Comparison of ENCODE assay signal across 15 cellular contexts in genomic region chr6:34585512-34586045, GRCh38. TPM values are rescaled to one million over a fixed set of nuclear protein-coding genes. Genes with fewer than 3 reads are reported as not detected.
A peak's percentile ranks its signal among the peaks of the same experiment; 100 is the strongest.
DNase-seq lines count a peak whose midpoint lies in the region; TF ChIP-seq lines count a peak whose summit lies in the region.
"Had no signal": no experiment of that assay in that cellular context is flagged by ENCODE, and none has a peak within 500 bp of the region (broad histone marks: within the 10 kb centered on the region; RNA-seq: fewer than 3 reads in every experiment).

No MANE protein-coding gene starts in this region.

- DNase-seq in ELR (ENCODE audit: low read depth) (peak; percentile 31), RWPE1 (ENCODE audit: low spot score) (no peak), dermis blood vessel endothelial cell (peak; percentile 9), posterior vena cava (ENCODE audit: low spot score) (peak; percentile 65), NCI-H2107 (lab: John Stamatoyannopoulos, UW) (no peak), NCI-H1092 (lab: John Stamatoyannopoulos, UW) (no peak), NCI-H510A treated with DMSO at 0.1 percent for 48 hours (lab: John Stamatoyannopoulos, UW) (no peak), ecto neural progenitor cell (ENCODE audit: low spot score) (no peak)
- DNase-seq: amniotic stem cell; effector CD8-positive, alpha-beta T cell; heart left ventricle had no signal

- peak overlapping the region; percentile 36; the same call in 1 of the 2 replicates for H3K27ac ChIP-seq in RWPE1
- H3K27ac ChIP-seq: heart left ventricle, prostate gland had no signal

- POLR2A ChIA-PET in RWPE1 (lab: Yijun Ruan, JAX; ENCODE audit: low non-redundant PET): no interaction called here

- no peak for TF ChIP-seq CTCF in RWPE1 (conservative IDR thresholded peaks at IDR 0.05; ENCODE audit: low read depth)

- CTCF ChIA-PET in RWPE1 (lab: Yijun Ruan, JAX): interaction anchor here (1.1 kb wide), 1 partner anchor 10 kb away, joined by 3 read pairs; no protein-coding TSS in a partner anchor

- intact Hi-C loops in posterior vena cava (cut with DNase I): no loop called here

RNA-seq across cellular contexts. Expression of gene SPDEF, which starts 29.4 kb away (rescaled TPM):
- total RNA-seq in dermis blood vessel endothelial cell (under 0.01 TPM in 1 of 2 replicates, not detected in the other), posterior vena cava (not detected)
- total RNA-seq: CD8-positive, alpha-beta memory T cell; kidney epithelial cell; NCI-H460 had no signal

Comparison
In these comparisons a context has a peak if more than half of its experiments do, and no peak if none do; other contexts are left out.
1. DNase-seq: peak in ELR (single experiment), dermis blood vessel endothelial cell (single experiment) and posterior vena cava (single experiment); none in RWPE1 (single experiment), NCI-H2107 (single experiment), NCI-H1092 (single experiment), NCI-H510A treated with DMSO at 0.1 percent for 48 hours (single experiment) and ecto neural progenitor cell (single experiment).